In genomic region chr22:19455585-19456370, GRCh38 we compare ENCODE assay signal across 26 cellular contexts. TPM values are rescaled to one million over a fixed set of nuclear protein-coding genes. Genes with fewer than 3 reads are reported as not detected.
DNase-seq lines count a peak whose midpoint lies in the region; ATAC-seq lines count a peak whose summit lies in the region.
"Had no signal": no experiment of that assay in that cellular context is flagged by ENCODE, and none has a peak within 500 bp of the region (broad histone marks: within the 10 kb centered on the region; RNA-seq: fewer than 3 reads in every experiment).

No MANE protein-coding gene starts in this region.

- H3K4me3 ChIP-seq in GM23248 = no peak overlapping the region
- H3K4me3 ChIP-seq: dorsolateral prefrontal cortex, lower lobe of right lung, neural progenitor cell, prostate gland, SK-N-MC, tibial artery had no signal

- peaks cover 35% of the 10 kb centered on the region for H3K36me3 ChIP-seq in GM23248 (ENCODE audit: low read depth)
- H3K36me3 ChIP-seq: neural progenitor cell had no signal

- no peak overlapping the region for H2AFZ ChIP-seq in GM23248
- H2AFZ ChIP-seq: neural progenitor cell had no signal

- peak overlapping the region; percentile 43 for H3K27ac Mint-ChIP-seq in activated naive CD8-positive, alpha-beta T cell treated with anti-CD3 and anti-CD28 coated beads for 36 hours
- H3K27ac Mint-ChIP-seq: activated T-helper 1 cell treated with anti-CD3 and anti-CD28 coated beads, Interleukin-12 subunit alpha, Interleukin-12 subunit beta, Interleukin-2, Interleukin-4 antibody, amounts not matched to agents 30 ng/mL and 10 ng/mL and 1 ng/mL, durations not matched to agents 14 hours and 24 hours and 36 hours; neural progenitor cell; WTC11 had no signal

- H3K27me3 ChIP-seq in GM23248 (replicated peaks; ENCODE audit: insufficient read depth) = no peaks in the 10 kb centered on the region
- H3K27me3 ChIP-seq: dorsolateral prefrontal cortex, neural progenitor cell, tibial artery had no signal

- peaks cover 11% of the 10 kb centered on the region for H3K4me1 Mint-ChIP-seq in activated naive CD8-positive, alpha-beta T cell treated with anti-CD3 and anti-CD28 coated beads for 36 hours
- H3K4me1 Mint-ChIP-seq: neural progenitor cell had no signal

- peak; percentile 49 for DNase-seq in ELR (ENCODE audit: low read depth)
- peak; percentile 32 for DNase-seq in GM23248
- no peak for DNase-seq in activated naive CD8-positive, alpha-beta T cell treated with anti-CD3 and anti-CD28 coated beads for 36 hours
- peak; percentile 59 for DNase-seq in iris pigment epithelial cell (ENCODE audit: low read depth)
- DNase-seq in LoVo (ENCODE audit: low spot score) = no peak
- DNase-seq: CD4-positive, CD25-positive, alpha-beta regulatory T cell; H7; hippocampal formation; islet precursor cell; KBM-7; lower lobe of right lung; NCI-H1694; NCI-H2171; NCI-H524; small intestine; stimulated activated naive CD4-positive, alpha-beta T cell treated with Interleukin-2 at 50 U/mL for 16 hours; T-helper 9 cell; tibial artery had no signal

- H3K79me2 ChIP-seq in GM23248 (ENCODE audit: insufficient read depth) = no peaks in the 10 kb centered on the region

- no peaks in the 10 kb centered on the region for H3K9me2 ChIP-seq in GM23248 (ENCODE audit: insufficient read depth)

- H3K4me1 ChIP-seq in GM23248 (ENCODE audit: insufficient read depth) = peaks cover 7% of the 10 kb centered on the region; the same call in 1 of the 2 replicates
- H3K4me1 ChIP-seq: lower lobe of right lung, neural progenitor cell, prostate gland, tibial artery had no signal

- no peak for ATAC-seq in GM19467 (IDR thresholded peaks at IDR 0.05; ENCODE audit: unreplicated experiment)
- no peak for ATAC-seq in GM19328 (IDR thresholded peaks at IDR 0.05; ENCODE audit: unreplicated experiment)
- ATAC-seq: lower lobe of right lung, WTC11 had no signal

- H3K9me3 Mint-ChIP-seq in activated naive CD8-positive, alpha-beta T cell treated with anti-CD3 and anti-CD28 coated beads for 36 hours = no peaks in the 10 kb centered on the region
- H3K9me3 Mint-ChIP-seq: activated T-helper 1 cell treated with anti-CD3 and anti-CD28 coated beads, Interleukin-12 subunit alpha, Interleukin-12 subunit beta, Interleukin-2, Interleukin-4 antibody, amounts not matched to agents 30 ng/mL and 10 ng/mL and 1 ng/mL, durations not matched to agents 14 hours and 24 hours and 36 hours; CD4-positive, CD25-positive, alpha-beta regulatory T cell; neural progenitor cell; WTC11 had no signal

- WGBS in GM23248 (ENCODE audit: low coverage in 1 of 2, low lambda C conversion rate in 2 of 2, missing lambda C conversion rate in 2 of 2), 2 experiments = 34 to 39% methylated on average over 4 of the region's 4 CpGs

- H3K27me3 Mint-ChIP-seq in activated naive CD8-positive, alpha-beta T cell treated with anti-CD3 and anti-CD28 coated beads for 36 hours = no peaks in the 10 kb centered on the region
- H3K27me3 Mint-ChIP-seq: CD4-positive, CD25-positive, alpha-beta regulatory T cell had no signal

- no peak overlapping the region for H3K9ac ChIP-seq in GM23248
- H3K9ac ChIP-seq: neural progenitor cell had no signal

- in situ Hi-C loops in GM23248 (cut with MboI) = no loop called here

- 0 out of 2 replicates have a peak, but pooled peaks cover 10% of the 10 kb centered on the region for H3F3A ChIP-seq in GM23248 (ENCODE audit: insufficient read depth)

- no peak overlapping the region for H3K4me3 Mint-ChIP-seq in activated naive CD8-positive, alpha-beta T cell treated with anti-CD3 and anti-CD28 coated beads for 36 hours
- H3K4me3 Mint-ChIP-seq: activated T-helper 1 cell treated with anti-CD3 and anti-CD28 coated beads, Interleukin-12 subunit alpha, Interleukin-12 subunit beta, Interleukin-2, Interleukin-4 antibody, amounts not matched to agents 30 ng/mL and 10 ng/mL and 1 ng/mL, durations not matched to agents 14 hours and 24 hours and 36 hours; CD4-positive, CD25-positive, alpha-beta regulatory T cell; neural progenitor cell; WTC11 had no signal

- no peaks in the 10 kb centered on the region for H3K9me3 ChIP-seq in GM23248 (ENCODE audit: low read depth)
- H3K9me3 ChIP-seq: lower lobe of right lung, prostate gland, tibial artery had no signal

- no peak overlapping the region for H3K27ac ChIP-seq in GM23248
- H3K27ac ChIP-seq: lower lobe of right lung, neural progenitor cell, prostate gland, SK-N-MC, tibial artery had no signal

- peaks cover 25% of the 10 kb centered on the region for H3K36me3 Mint-ChIP-seq in activated naive CD8-positive, alpha-beta T cell treated with anti-CD3 and anti-CD28 coated beads for 36 hours

- no peaks in the 10 kb centered on the region for H4K20me1 ChIP-seq in GM23248 (ENCODE audit: insufficient read depth)

- no peak overlapping the region for H3K4me2 ChIP-seq in GM23248 (ENCODE audit: unreplicated experiment)
- H3K4me2 ChIP-seq: neural progenitor cell had no signal

RNA-seq across cellular contexts. Expression of gene C22orf39, which starts 8.3 kb away (rescaled TPM):
- 14.4 and 15.0 TPM in 2 replicates for total RNA-seq in GM23248 (2014; rRNA removed; shearing (Covaris generic))
- polyA plus RNA-seq in GM23248 (2016; fragmentation: Nextera tagmentation; extraction: Ambion mirVana) = 21.3 and 22.8 TPM in 2 replicates
- total RNA-seq in activated naive CD8-positive, alpha-beta T cell treated with anti-CD3 and anti-CD28 coated beads for 36 hours = 10 to 100 TPM; 21.7 to 23.6 TPM

RNA-seq across cellular contexts. Expression of gene UFD1, which starts 23.2 kb away (rescaled TPM):
- 55.2 and 61.2 TPM in 2 replicates for total RNA-seq in GM23248 (2014; rRNA removed; shearing (Covaris generic))
- polyA plus RNA-seq in GM23248 (2016; fragmentation: Nextera tagmentation; extraction: Ambion mirVana) = 113 and 117 TPM in 2 replicates
- total RNA-seq in activated naive CD8-positive, alpha-beta T cell treated with anti-CD3 and anti-CD28 coated beads for 36 hours = 10 to 100 TPM; 71.1 to 79.3 TPM

RNA-seq across cellular contexts. Expression of gene MRPL40, which starts 23.4 kb away (rescaled TPM):
- total RNA-seq in GM23248 (2014; rRNA removed; shearing (Covaris generic)) = 27.3 and 37.6 TPM in 2 replicates
- polyA plus RNA-seq in GM23248 (2016; fragmentation: Nextera tagmentation; extraction: Ambion mirVana) = 80.8 and 81.9 TPM in 2 replicates
- total RNA-seq in activated naive CD8-positive, alpha-beta T cell treated with anti-CD3 and anti-CD28 coated beads for 36 hours = 10 to 100 TPM; 47.7 to 48.3 TPM

RNA-seq across cellular contexts. Expression of gene CDC45, which starts 23.9 kb away (rescaled TPM):
- total RNA-seq in GM23248 (2014; rRNA removed; shearing (Covaris generic)) = 9.5 TPM in 2 replicates
- polyA plus RNA-seq in GM23248 (2016; fragmentation: Nextera tagmentation; extraction: Ambion mirVana) = 10.1 and 10.6 TPM in 2 replicates
- total RNA-seq in activated naive CD8-positive, alpha-beta T cell treated with anti-CD3 and anti-CD28 coated beads for 36 hours = 100 to 1,000 TPM; 110 to 114 TPM

RNA-seq across cellular contexts. Expression of gene HIRA, which starts 24.2 kb away (rescaled TPM):
- 18.6 and 24.2 TPM in 2 replicates for total RNA-seq in GM23248 (2014; rRNA removed; shearing (Covaris generic))
- polyA plus RNA-seq in GM23248 (2016; fragmentation: Nextera tagmentation; extraction: Ambion mirVana) = 2.1 and 2.7 TPM in 2 replicates
- 10 to 100 TPM; 42.9 to 47.6 TPM for total RNA-seq in activated naive CD8-positive, alpha-beta T cell treated with anti-CD3 and anti-CD28 coated beads for 36 hours

Comparison
In these comparisons a context has a peak if more than half of its experiments do, and no peak if none do; other contexts are left out.
1. DNase-seq: peak in ELR (single experiment), GM23248 (single experiment) and iris pigment epithelial cell (single experiment); none in activated naive CD8-positive, alpha-beta T cell treated with anti-CD3 and anti-CD28 coated beads for 36 hours (single experiment) and LoVo (single experiment).